In the genomic region with DNA sequence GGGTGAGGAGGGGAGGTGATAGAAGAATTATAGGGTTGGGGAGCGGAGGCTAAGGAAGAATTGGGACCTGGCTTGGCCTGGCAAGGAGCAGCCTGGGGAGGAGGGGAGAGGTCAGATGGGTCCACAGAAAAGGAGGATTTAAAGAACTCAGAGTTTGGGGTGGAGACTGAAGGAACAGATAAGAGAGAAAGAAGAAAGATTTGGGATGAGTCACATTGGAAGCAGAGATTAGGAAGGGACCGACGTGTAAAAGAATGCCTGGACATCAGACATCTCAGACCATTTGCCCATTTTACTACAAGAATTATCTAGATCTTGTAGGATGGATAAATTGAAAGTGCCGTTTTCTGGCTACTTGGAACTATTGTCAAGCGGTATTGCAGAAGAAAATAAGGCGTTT, we compare ENCODE assay signal across 16 cellular contexts. TPM values are rescaled to one million over a fixed set of nuclear protein-coding genes. Genes with fewer than 3 reads are reported as not detected.
DNase-seq lines count a peak whose midpoint lies in the region; ATAC-seq and TF ChIP-seq lines count a peak whose summit lies in the region.
"Had no signal": no experiment of that assay in that cellular context is flagged by ENCODE, and none has a peak within 500 bp of the region (broad histone marks: within the 10 kb centered on the region; RNA-seq: fewer than 3 reads in every experiment).

No MANE protein-coding gene starts in this region.

- TF ChIP-seq CTCF in MCF 10A (IDR thresholded peaks at IDR 0.05; ENCODE audit: unreplicated experiment) (no peak), mammary epithelial cell (conservative IDR thresholded peaks at IDR 0.05 in 1 of 2, IDR thresholded peaks at IDR 0.05 in 1 of 2; ENCODE audit: extremely low read depth in 1 of 2, insufficient read depth in 1 of 2, low read depth in 1 of 2, low read length in 2 of 2) (no peak), chondrocyte (IDR thresholded peaks at IDR 0.05) (no peak)

- ATAC-seq in naive B cell (ENCODE audit: low read depth in 2 of 2) (no peak), GM18909 (IDR thresholded peaks at IDR 0.05; ENCODE audit: poor library complexity, unreplicated experiment) (no peak)
- ATAC-seq in stimulated activated effector memory CD8-positive, alpha-beta T cell treated with anti-CD3 and anti-CD28 coated beads, Interleukin-12 subunit alpha, Interleukin-12 subunit beta, amount 100 ng/mL, for 72 hours, result no peak

- H4K20me1 ChIP-seq in mammary epithelial cell (ENCODE audit: insufficient read depth, low read length), result no peaks in the 10 kb centered on the region

- in situ Hi-C loops in mammary epithelial cell (cut with MboI; ENCODE audit: low sequenced_read_pairs in 2 of 2), result no loop called here

- no peak overlapping the region for H3K4me2 ChIP-seq in mammary epithelial cell (ENCODE audit: insufficient read depth, low read depth, low read length)
- H3K4me2 ChIP-seq: BLaER1 treated with 17β-estradiol and CSF1 and Interleukin-3, amounts not matched to agents 10 nM and 100 nM had no signal

- H3K4me3 Mint-ChIP-seq in MCF 10A (ENCODE audit: unreplicated experiment) (no peak overlapping the region), chondrocyte (ENCODE audit: unreplicated experiment) (no peak overlapping the region), naive B cell (no peak overlapping the region)
- H3K4me3 Mint-ChIP-seq in stimulated activated effector memory CD8-positive, alpha-beta T cell treated with anti-CD3 and anti-CD28 coated beads, Interleukin-12 subunit alpha, Interleukin-12 subunit beta, amount 100 ng/mL, for 72 hours, result no peak overlapping the region
- H3K4me3 Mint-ChIP-seq: CD4-positive, alpha-beta memory T cell had no signal

- H3K27me3 Mint-ChIP-seq in MCF 10A (ENCODE audit: insufficient read depth, unreplicated experiment) (no peaks in the 10 kb centered on the region), chondrocyte (ENCODE audit: low read depth) (no peaks in the 10 kb centered on the region), naive B cell (no peaks in the 10 kb centered on the region)
- H3K27me3 Mint-ChIP-seq: CD4-positive, alpha-beta memory T cell had no signal

- peak overlapping the region; percentile 1 for H3K27ac Mint-ChIP-seq in MCF 10A (ENCODE audit: low read depth, unreplicated experiment)
- H3K27ac Mint-ChIP-seq in chondrocyte (ENCODE audit: unreplicated experiment), result peak overlapping the region; percentile 39
- peak overlapping the region in 5 of 6 donors; percentile 1 to 75 (median 24) for H3K27ac Mint-ChIP-seq in naive B cell
- no peak overlapping the region for H3K27ac Mint-ChIP-seq in stimulated activated effector memory CD8-positive, alpha-beta T cell treated with anti-CD3 and anti-CD28 coated beads, Interleukin-12 subunit alpha, Interleukin-12 subunit beta, amount 100 ng/mL, for 72 hours

- H3K4me1 Mint-ChIP-seq in MCF 10A (ENCODE audit: insufficient read depth, unreplicated experiment) (peaks cover 9% of the 10 kb centered on the region), chondrocyte (ENCODE audit: low read depth) (peaks cover 9% of the 10 kb centered on the region), naive B cell (peaks cover 10 to 19% (median 14%) of the 10 kb centered on the region in 3 donors)
- H3K4me1 Mint-ChIP-seq in stimulated activated effector memory CD8-positive, alpha-beta T cell treated with anti-CD3 and anti-CD28 coated beads, Interleukin-12 subunit alpha, Interleukin-12 subunit beta, amount 100 ng/mL, for 72 hours, result peaks cover 20% of the 10 kb centered on the region

- dilution Hi-C loops in mammary epithelial cell (cut with HindIII; ENCODE audit: low sequenced_read_pairs), result no loop called here

- H3K9me3 ChIP-seq in mammary epithelial cell (replicated peaks; ENCODE audit: insufficient read depth, low read length), result no peaks in the 10 kb centered on the region
- H3K9me3 ChIP-seq: HAP-1 had no signal

- POLR2A ChIA-PET in MCF 10A (lab: Yijun Ruan, JAX), result interaction anchor here (0.7 kb wide), 1 partner anchor 211 kb away, joined by 3 read pairs; no protein-coding TSS in a partner anchor

- H3K36me3 Mint-ChIP-seq in MCF 10A (ENCODE audit: insufficient read depth, unreplicated experiment) (no peaks in the 10 kb centered on the region), chondrocyte (ENCODE audit: low read depth) (peaks cover 7% of the 10 kb centered on the region), naive B cell (no peaks in the 10 kb centered on the region)
- H3K36me3 Mint-ChIP-seq in stimulated activated effector memory CD8-positive, alpha-beta T cell treated with anti-CD3 and anti-CD28 coated beads, Interleukin-12 subunit alpha, Interleukin-12 subunit beta, amount 100 ng/mL, for 72 hours, result no peaks in the 10 kb centered on the region

- H3K9ac ChIP-seq in mammary epithelial cell (ENCODE audit: insufficient read depth, low read length), result no peak overlapping the region
- H3K9ac ChIP-seq: BLaER1 treated with 17β-estradiol and CSF1 and Interleukin-3, amounts not matched to agents 10 nM and 100 nM had no signal

- CTCF ChIA-PET in MCF 10A (lab: Yijun Ruan, JAX) (interaction anchor here (0.7 kb wide), 1 partner anchor 595 kb away, joined by 3 read pairs; no protein-coding TSS in a partner anchor), mammary epithelial cell (lab: Charles Lee; ENCODE audit: low non-redundant PET) (no interaction called here)

- BruUV-seq in MCF 10A (replicated peaks; lab: Mats Ljungman, UMichigan), result no TSS peak
- no TSS peak for BruUV-seq in mammary epithelial cell (replicated peaks; lab: Mats Ljungman, UMichigan)

- DNase-seq in MCF 10A (ENCODE audit: unreplicated experiment) (no peak), mammary epithelial cell (no peak), chondrocyte (ENCODE audit: low spot score) (no peak), naive B cell (no peak), NCI-H2171 (lab: John Stamatoyannopoulos, UW) (no peak)
- no peak for DNase-seq in stimulated activated effector memory CD8-positive, alpha-beta T cell treated with anti-CD3 and anti-CD28 coated beads, Interleukin-12 subunit alpha, Interleukin-12 subunit beta, amount 100 ng/mL, for 72 hours (ENCODE audit: low spot score in 2 of 2)
- DNase-seq: 8988T; ACHN; CD4-positive, alpha-beta memory T cell; DMS153; DMS79 treated with DMSO at 0.1 percent for 48 hours; GDM1; IMR-90 had no signal

- peaks cover 37% of the 10 kb centered on the region for H3K79me2 ChIP-seq in mammary epithelial cell (ENCODE audit: insufficient read depth, low read length)

- 97% methylated on average over 6 of the region's 6 CpGs for WGBS in mammary epithelial cell (ENCODE audit: low coverage, missing lambda C conversion rate)

- no peak overlapping the region for H3K4me3 ChIP-seq in mammary epithelial cell (replicated peaks in 1 of 3; ENCODE audit: insufficient read depth in 1 of 3, low read depth in 2 of 3, low read length in 3 of 3)
- H3K4me3 ChIP-seq: BLaER1 treated with 17β-estradiol and CSF1 and Interleukin-3, amounts not matched to agents 10 nM and 100 nM; HAP-1 had no signal

- no peaks in the 10 kb centered on the region for H3K36me3 ChIP-seq in mammary epithelial cell (ENCODE audit: insufficient read depth, low read length)
- H3K36me3 ChIP-seq: HAP-1 had no signal

- no peaks in the 10 kb centered on the region for H3K27me3 ChIP-seq in mammary epithelial cell (ENCODE audit: insufficient read depth, low read length)
- H3K27me3 ChIP-seq: BLaER1 treated with 17β-estradiol and CSF1 and Interleukin-3, amounts not matched to agents 10 nM and 100 nM had no signal

- intact Hi-C loops in MCF 10A (cut with micrococcal nuclease) (no loop called here), mammary epithelial cell (cut with micrococcal nuclease) (no loop called here)

- no peak overlapping the region for H2AFZ ChIP-seq in mammary epithelial cell (ENCODE audit: low read depth, low read length)

- no peaks in the 10 kb centered on the region for H3K9me3 Mint-ChIP-seq in MCF 10A (ENCODE audit: unreplicated experiment)
- H3K9me3 Mint-ChIP-seq in chondrocyte (ENCODE audit: low read depth), result peaks cover 6% of the 10 kb centered on the region
- H3K9me3 Mint-ChIP-seq in naive B cell, result no peaks in the 10 kb centered on the region
- H3K9me3 Mint-ChIP-seq in stimulated activated effector memory CD8-positive, alpha-beta T cell treated with anti-CD3 and anti-CD28 coated beads, Interleukin-12 subunit alpha, Interleukin-12 subunit beta, amount 100 ng/mL, for 72 hours, result no peaks in the 10 kb centered on the region
- H3K9me3 Mint-ChIP-seq: CD4-positive, alpha-beta memory T cell had no signal

- no peaks in the 10 kb centered on the region for H3K4me1 ChIP-seq in mammary epithelial cell (ENCODE audit: insufficient read depth, low read length)

- no peak overlapping the region for H3K27ac ChIP-seq in mammary epithelial cell (ENCODE audit: insufficient read depth, low read depth, low read length)
- H3K27ac ChIP-seq: BLaER1 treated with 17β-estradiol and CSF1 and Interleukin-3, amounts not matched to agents 10 nM and 100 nM had no signal

RNA-seq across cellular contexts. Expression of a gene that starts 10.4 kb away (rescaled TPM):
- total RNA-seq in MCF 10A (2022) (20.4 and 26.6 TPM in 2 replicates), mammary epithelial cell (10 to 100 TPM; 19.5 to 21.7 TPM), chondrocyte (19.3 to 36.3 TPM (median 24.1 TPM) in 3 replicates)
- polyA plus RNA-seq in mammary epithelial cell (14.4 TPM), naive B cell (ENCODE audit: low read depth in 6 of 6) (10 to 100 TPM in 3 of 6 donors, 1 to 10 TPM in 3; 5.5 to 14.1 (median 11.3) TPM)
- polyA minus RNA-seq in mammary epithelial cell, result 7.4 TPM
